ENCODE assay signal across 1 cellular context in genomic region chr10:61503051-61503450, GRCh38.
TF ChIP-seq lines count a peak whose summit lies in the region.

No MANE protein-coding gene starts in this region.

TF ChIP-seq in SK-N-SH, 30 proteins besides CTCF, POLR2A, EP300 and RAD21 (continued from another document):
- TF ChIP-seq MAX (IDR thresholded peaks at IDR 0.05; ENCODE audit: low read depth) (no peak), GABPA (IDR thresholded peaks at IDR 0.05; ENCODE audit: low read depth) (no peak), RXRA (IDR thresholded peaks at IDR 0.05; ENCODE audit: borderline replicate concordance, low read depth) (no peak), SIN3A (IDR thresholded peaks at IDR 0.05; ENCODE audit: borderline replicate concordance, low read depth, low read length) (no peak), GATA2 (CRISPR knock-in tag; IDR thresholded peaks at IDR 0.05) (no peak), RFX5 (IDR thresholded peaks at IDR 0.05; ENCODE audit: low read length) (no peak), REST (IDR thresholded peaks at IDR 0.05; ENCODE audit: low read depth, low read length) (no peak), SMC3 (IDR thresholded peaks at IDR 0.05; ENCODE audit: low read depth, low read length) (no peak)
